14 cellular contexts compared by ENCODE assay signal in genomic region chr6:34697904-34698557, GRCh38. TPM values are rescaled to one million over a fixed set of nuclear protein-coding genes. Genes with fewer than 3 reads are reported as not detected.
DNase-seq lines count a peak whose midpoint lies in the region; ATAC-seq and TF ChIP-seq lines count a peak whose summit lies in the region.
"Had no signal": no experiment of that assay in that cellular context is flagged by ENCODE, and none has a peak within 500 bp of the region (broad histone marks: within the 10 kb centered on the region; RNA-seq: fewer than 3 reads in every experiment).

No MANE protein-coding gene starts in this region.

- DNase-seq in GM06990 (ENCODE audit: extremely low read depth, insufficient read length) (no peak), SK-N-MC (ENCODE audit: low read depth, low spot score) (no peak), endothelial cell (ENCODE audit: low spot score) (no peak), NCI-H748 treated with DMSO at 0.1 percent for 48 hours (lab: John Stamatoyannopoulos, UW) (no peak), transverse colon (no peak), upper lobe of left lung (no peak)
- DNase-seq: adrenal gland, Calu3, NCI-H1105 treated with DMSO at 0.1 percent for 48 hours, NCI-H69, right cardiac atrium had no signal

- no peak overlapping the region for H3K9ac ChIP-seq in BLaER1 treated with 17β-estradiol and CSF1 and Interleukin-3, amounts not matched to agents 10 nM and 100 nM
- H3K9ac ChIP-seq in SK-N-MC (ENCODE audit: insufficient read length): no peak overlapping the region

- H4K20me1 ChIP-seq in BLaER1 treated with 17β-estradiol and CSF1 and Interleukin-3, amounts not matched to agents 10 nM and 100 nM: peaks cover 23 to 34% (median 32%) of the 10 kb centered on the region in 11 experiments; a peak in 19 of 22 replicates

- H3K4me3 Mint-ChIP-seq in endothelial cell (ENCODE audit: unreplicated experiment): peak overlapping the region; percentile 99

- ATAC-seq in upper lobe of left lung (ENCODE audit: low FRiP score in 2 of 2) (no peak), GM18867 (IDR thresholded peaks at IDR 0.05; ENCODE audit: unreplicated experiment) (no peak)
- ATAC-seq: activated CD4-positive, CD25-positive, alpha-beta regulatory T cell treated with anti-CD3 and anti-CD28 coated beads, Interleukin-2, amount 50 U/mL, for 24 hours had no signal

- TF ChIP-seq EP300 in transverse colon (IDR thresholded peaks at IDR 0.05; ENCODE audit: low read depth) (no peak), upper lobe of left lung (IDR thresholded peaks at IDR 0.05) (no peak)

- peak overlapping the region in 2 of 10 experiments; percentile 88 to 99; a peak in 1 of 20 replicates for H3K4me3 ChIP-seq in BLaER1 treated with 17β-estradiol and CSF1 and Interleukin-3, amounts not matched to agents 10 nM and 100 nM
- peak overlapping the region; percentile 92; the same call in 1 of the 2 replicates for H3K4me3 ChIP-seq in GM06990 (replicated peaks; ENCODE audit: low read depth, low read length)
- peak overlapping the region; percentile 95 for H3K4me3 ChIP-seq in SK-N-MC
- H3K4me3 ChIP-seq in transverse colon: no peak overlapping the region
- no peak overlapping the region for H3K4me3 ChIP-seq in upper lobe of left lung

- peak overlapping the region in 10 of 11 experiments; percentile 66 to 93 (median 82); a peak in 13 of 22 replicates for H3K4me2 ChIP-seq in BLaER1 treated with 17β-estradiol and CSF1 and Interleukin-3, amounts not matched to agents 10 nM and 100 nM

- H3K9me3 Mint-ChIP-seq in endothelial cell (ENCODE audit: unreplicated experiment): no peaks in the 10 kb centered on the region

- TF ChIP-seq POLR2A in transverse colon (IDR thresholded peaks at IDR 0.05) (no peak), upper lobe of left lung (IDR thresholded peaks at IDR 0.05) (no peak)

- in situ Hi-C loops in transverse colon (cut with MboI; ENCODE audit: low pct_ligation_motif_present in 1 of 4, low pct_unique_long_range_greater_than_20kb in 1 of 4, low sequenced_read_pairs in 3 of 4): no loop called here

- no peaks in the 10 kb centered on the region for H3K27me3 ChIP-seq in BLaER1 treated with 17β-estradiol and CSF1 and Interleukin-3, amounts not matched to agents 10 nM and 100 nM
- H3K27me3 ChIP-seq in GM06990 (replicated peaks; ENCODE audit: control insufficient read depth, insufficient read depth, low read length): no peaks in the 10 kb centered on the region
- H3K27me3 ChIP-seq in transverse colon: no peaks in the 10 kb centered on the region
- no peaks in the 10 kb centered on the region for H3K27me3 ChIP-seq in upper lobe of left lung
- H3K27me3 ChIP-seq: adrenal gland had no signal

- H3K27me3 Mint-ChIP-seq in endothelial cell (ENCODE audit: unreplicated experiment): peaks cover 6% of the 10 kb centered on the region

- no peak overlapping the region for H3K27ac Mint-ChIP-seq in endothelial cell (ENCODE audit: unreplicated experiment)

- peaks cover 28% of the 10 kb centered on the region for H3K4me1 Mint-ChIP-seq in endothelial cell (ENCODE audit: unreplicated experiment)

- WGBS in transverse colon (ENCODE audit: low coverage in 1 of 2), 2 donors: 86 to 87% methylated on average over 5 of the region's 5 CpGs
- 87 to 94% methylated on average over 5 of the region's 5 CpGs for WGBS in upper lobe of left lung, 2 donors

- H3K4me1 ChIP-seq in BLaER1 treated with 17β-estradiol and CSF1 and Interleukin-3, amounts not matched to agents 10 nM and 100 nM: peaks cover 22 to 38% (median 33%) of the 10 kb centered on the region in 10 experiments
- H3K4me1 ChIP-seq in transverse colon: peaks cover 19 to 34% (median 24%) of the 10 kb centered on the region in 4 donors
- peaks cover 27 to 34% (median 31%) of the 10 kb centered on the region in 4 donors for H3K4me1 ChIP-seq in upper lobe of left lung

- intact Hi-C loops in transverse colon (cut with DNase I; ENCODE audit: low total_unique reads): no loop called here

- H3K9me3 ChIP-seq in BLaER1 treated with 17β-estradiol and CSF1 and Interleukin-3, amounts not matched to agents 10 nM and 100 nM (replicated peaks in 1 of 11): no peaks in the 10 kb centered on the region
- H3K9me3 ChIP-seq in SK-N-MC (ENCODE audit: low read depth, low read length): no peaks in the 10 kb centered on the region
- no peaks in the 10 kb centered on the region for H3K9me3 ChIP-seq in transverse colon
- H3K9me3 ChIP-seq in upper lobe of left lung: no peaks in the 10 kb centered on the region
- H3K9me3 ChIP-seq: adrenal gland had no signal

- peaks cover 4% of the 10 kb centered on the region for H3K36me3 Mint-ChIP-seq in endothelial cell (ENCODE audit: low read depth, unreplicated experiment)

- peaks cover 0 to 17% (median 2%) of the 10 kb centered on the region in 11 experiments; a peak in 5 of 22 replicates for H3K36me3 ChIP-seq in BLaER1 treated with 17β-estradiol and CSF1 and Interleukin-3, amounts not matched to agents 10 nM and 100 nM
- H3K36me3 ChIP-seq in GM06990 (ENCODE audit: control insufficient read depth, insufficient read depth, low read length): no peaks in the 10 kb centered on the region
- H3K36me3 ChIP-seq in SK-N-MC (ENCODE audit: insufficient read depth, low read length): no peaks in the 10 kb centered on the region
- no peaks in the 10 kb centered on the region for H3K36me3 ChIP-seq in transverse colon
- H3K36me3 ChIP-seq in upper lobe of left lung: no peaks in the 10 kb centered on the region
- H3K36me3 ChIP-seq: adrenal gland had no signal

- TF ChIP-seq CTCF in GM06990 (IDR thresholded peaks at IDR 0.05; ENCODE audit: insufficient read depth, low read length, poor library complexity, severe bottlenecking) (no peak), endothelial cell (IDR thresholded peaks at IDR 0.05; ENCODE audit: unreplicated experiment) (no peak), transverse colon (IDR thresholded peaks at IDR 0.05) (no peak), upper lobe of left lung (IDR thresholded peaks at IDR 0.05) (no peak)

- no peak overlapping the region for H3K27ac ChIP-seq in BLaER1 treated with 17β-estradiol and CSF1 and Interleukin-3, amounts not matched to agents 10 nM and 100 nM
- no peak overlapping the region for H3K27ac ChIP-seq in SK-N-MC
- no peak overlapping the region for H3K27ac ChIP-seq in transverse colon
- peak overlapping the region in 1 of 4 donors; percentile 99 for H3K27ac ChIP-seq in upper lobe of left lung

RNA-seq across cellular contexts. Expression of gene ILRUN, which starts 1.5 kb away (rescaled TPM):
- total RNA-seq in endothelial cell (ENCODE audit: unreplicated experiment) (58.9 TPM), transverse colon (10 to 100 TPM; 34.8 to 81.0 (median 52.9) TPM), upper lobe of left lung (100 to 1,000 TPM in 2 of 6 donors, 10 to 100 TPM in 4; 50.3 to 111 (median 93.6) TPM)

RNA-seq across cellular contexts. Expression of gene SNRPC, which starts 59.3 kb away (rescaled TPM):
- 100 TPM for total RNA-seq in endothelial cell (ENCODE audit: unreplicated experiment)
- 100 to 1,000 TPM in 1 of 4 donors, 10 to 100 TPM in 3; 33.3 to 169 (median 39.4) TPM for total RNA-seq in transverse colon
- total RNA-seq in upper lobe of left lung: 10 to 100 TPM; 19.9 to 76.0 (median 43.8) TPM

Comparison
In these comparisons a context has a peak if more than half of its experiments do, and no peak if none do; other contexts are left out.
1. H3K4me3 ChIP-seq: peak in GM06990 (single experiment) and SK-N-MC (single experiment); none in transverse colon (0 of 4) and upper lobe of left lung (0 of 4).